1 cellular context compared by ENCODE assay signal in the genomic region with DNA sequence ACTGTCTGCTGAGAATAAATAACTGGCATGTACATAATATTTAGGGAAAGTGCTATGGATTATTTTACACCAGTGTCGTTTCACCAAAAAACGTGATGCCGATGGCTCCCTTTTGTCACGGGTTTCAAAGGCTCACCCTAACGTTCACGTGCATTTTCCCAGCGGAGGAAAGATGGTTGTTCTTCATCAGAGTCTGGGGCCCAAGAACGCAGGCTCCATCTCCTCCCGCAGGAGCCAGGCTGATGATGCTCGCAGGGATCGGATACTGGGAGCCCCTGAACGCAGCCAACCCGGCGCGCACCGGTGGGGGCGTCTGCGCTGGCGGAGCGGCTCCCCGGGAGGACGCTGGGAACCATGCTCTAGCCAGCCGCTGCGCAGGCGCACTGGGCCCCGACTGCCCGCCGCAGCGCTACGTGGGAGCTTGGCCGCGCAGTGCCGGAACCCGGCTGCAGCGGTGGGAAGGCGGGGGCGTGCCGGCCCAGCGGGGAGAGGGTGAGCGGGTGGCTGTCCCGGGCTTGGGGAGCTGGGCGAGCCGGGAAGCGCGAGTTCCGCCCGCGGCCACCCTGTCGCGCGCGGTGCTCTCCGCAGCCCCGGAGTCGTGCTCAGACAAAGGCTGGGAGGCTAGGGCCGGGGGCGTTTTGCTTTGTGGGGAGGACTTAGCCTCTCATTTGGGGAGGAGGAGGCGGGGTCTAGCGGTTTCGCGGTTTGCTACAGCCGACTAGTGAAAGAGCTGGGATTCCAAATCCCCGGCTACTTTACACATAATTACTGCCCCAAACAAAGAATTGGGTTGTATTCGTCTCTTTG.
TF ChIP-seq lines count a peak whose summit lies in the region.

Gene ZFP69B, plus strand, starts transcription at position 793 of the 807 bp plus-strand sequence. CDS start 486 bp downstream, outside the sequence.

TF ChIP-seq in HEK293, 187 proteins besides CTCF, POLR2A, EP300 and RAD21 (continued from another document and continues in another):
- TF ChIP-seq, protein P1, sequence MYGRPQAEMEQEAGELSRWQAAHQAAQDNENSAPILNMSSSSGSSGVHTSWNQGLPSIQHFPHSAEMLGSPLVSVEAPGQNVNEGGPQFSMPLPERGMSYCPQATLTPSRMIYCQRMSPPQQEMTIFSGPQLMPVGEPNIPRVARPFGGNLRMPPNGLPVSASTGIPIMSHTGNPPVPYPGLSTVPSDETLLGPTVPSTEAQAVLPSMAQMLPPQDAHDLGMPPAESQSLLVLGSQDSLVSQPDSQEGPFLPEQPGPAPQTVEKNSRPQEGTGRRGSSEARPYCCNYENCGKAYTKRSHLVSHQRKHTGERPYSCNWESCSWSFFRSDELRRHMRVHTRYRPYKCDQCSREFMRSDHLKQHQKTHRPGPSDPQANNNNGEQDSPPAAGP (tag by site-specific recombination; IDR thresholded peaks at IDR 0.05) = peak; percentile 15; the same call in 1 of the 2 replicates
- TF ChIP-seq MYNN (tag by site-specific recombination; IDR thresholded peaks at IDR 0.05; ENCODE audit: borderline replicate concordance) (no peak), RBAK (tag by site-specific recombination; IDR thresholded peaks at IDR 0.05) (no peak), ZFP69B (tag by site-specific recombination; IDR thresholded peaks at IDR 0.05) (no peak), HOXD13 (CRISPR knock-in tag; IDR thresholded peaks at IDR 0.05; ENCODE audit: borderline replicate concordance) (no peak), ZSCAN4 (tag by site-specific recombination; IDR thresholded peaks at IDR 0.05) (no peak), ZNF664 (tag by site-specific recombination; IDR thresholded peaks at IDR 0.05) (no peak), ZNF362 (tag by site-specific recombination; IDR thresholded peaks at IDR 0.05) (no peak), ZNF624 (tag by site-specific recombination; IDR thresholded peaks at IDR 0.05) (no peak), ZNF19 (tag by site-specific recombination; IDR thresholded peaks at IDR 0.05; ENCODE audit: low read depth) (no peak), ZBTB7A (tag by site-specific recombination; IDR thresholded peaks at IDR 0.05; ENCODE audit: low read depth) (no peak), ZNF610 (tag by site-specific recombination; IDR thresholded peaks at IDR 0.05; ENCODE audit: borderline replicate concordance) (peak; percentile 93; the same call in 1 of the 2 replicates), ZNF146 (tag by site-specific recombination; IDR thresholded peaks at IDR 0.05) (no peak), ZNF266 (tag by site-specific recombination; IDR thresholded peaks at IDR 0.05; ENCODE audit: low read depth) (no peak), ZNF433 (tag by site-specific recombination; IDR thresholded peaks at IDR 0.05; ENCODE audit: low read depth) (no peak), ZNF341 (tag by site-specific recombination; IDR thresholded peaks at IDR 0.05; ENCODE audit: low read depth) (peak; percentile 86), ZNF366 (tag by site-specific recombination; conservative IDR thresholded peaks at IDR 0.05) (no peak), ZNF510 (tag by site-specific recombination; IDR thresholded peaks at IDR 0.05; ENCODE audit: insufficient replicate concordance) (no peak), YY1 (tag by site-specific recombination; IDR thresholded peaks at IDR 0.05) (peak; percentile 51), ZNF785 (tag by site-specific recombination; IDR thresholded peaks at IDR 0.05) (no peak), ZBTB11 (tag by site-specific recombination; conservative IDR thresholded peaks at IDR 0.05; ENCODE audit: low read depth) (peak; percentile 47), FEZF1 (tag by site-specific recombination; IDR thresholded peaks at IDR 0.05) (no peak), ZNF248 (tag by site-specific recombination; IDR thresholded peaks at IDR 0.05) (no peak), SALL2 (tag by site-specific recombination; IDR thresholded peaks at IDR 0.05; ENCODE audit: borderline replicate concordance) (no peak), ZNF677 (tag by site-specific recombination; IDR thresholded peaks at IDR 0.05) (no peak), HOXC10 (CRISPR knock-in tag; IDR thresholded peaks at IDR 0.05) (no peak), ZNF600 (tag by site-specific recombination; IDR thresholded peaks at IDR 0.05) (peak; percentile 94), ZNF623 (tag by site-specific recombination; IDR thresholded peaks at IDR 0.05) (0 out of 2 replicates have a peak, but pooled peaks have one; percentile 5), ZNF626 (tag by site-specific recombination; IDR thresholded peaks at IDR 0.05) (no peak), ZNF112 (tag by site-specific recombination; IDR thresholded peaks at IDR 0.05) (no peak), OSR2 (tag by site-specific recombination; IDR thresholded peaks at IDR 0.05) (no peak; the same call in 1 of the 2 replicates), ZBTB48 (tag by site-specific recombination; IDR thresholded peaks at IDR 0.05) (peak; percentile 93)
- TF ChIP-seq, protein P2, sequence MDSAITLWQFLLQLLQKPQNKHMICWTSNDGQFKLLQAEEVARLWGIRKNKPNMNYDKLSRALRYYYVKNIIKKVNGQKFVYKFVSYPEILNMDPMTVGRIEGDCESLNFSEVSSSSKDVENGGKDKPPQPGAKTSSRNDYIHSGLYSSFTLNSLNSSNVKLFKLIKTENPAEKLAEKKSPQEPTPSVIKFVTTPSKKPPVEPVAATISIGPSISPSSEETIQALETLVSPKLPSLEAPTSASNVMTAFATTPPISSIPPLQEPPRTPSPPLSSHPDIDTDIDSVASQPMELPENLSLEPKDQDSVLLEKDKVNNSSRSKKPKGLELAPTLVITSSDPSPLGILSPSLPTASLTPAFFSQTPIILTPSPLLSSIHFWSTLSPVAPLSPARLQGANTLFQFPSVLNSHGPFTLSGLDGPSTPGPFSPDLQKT (IDR thresholded peaks at IDR 0.05; ENCODE audit: borderline replicate concordance, low read depth, low read length) = no peak
- TF ChIP-seq, protein P3, sequence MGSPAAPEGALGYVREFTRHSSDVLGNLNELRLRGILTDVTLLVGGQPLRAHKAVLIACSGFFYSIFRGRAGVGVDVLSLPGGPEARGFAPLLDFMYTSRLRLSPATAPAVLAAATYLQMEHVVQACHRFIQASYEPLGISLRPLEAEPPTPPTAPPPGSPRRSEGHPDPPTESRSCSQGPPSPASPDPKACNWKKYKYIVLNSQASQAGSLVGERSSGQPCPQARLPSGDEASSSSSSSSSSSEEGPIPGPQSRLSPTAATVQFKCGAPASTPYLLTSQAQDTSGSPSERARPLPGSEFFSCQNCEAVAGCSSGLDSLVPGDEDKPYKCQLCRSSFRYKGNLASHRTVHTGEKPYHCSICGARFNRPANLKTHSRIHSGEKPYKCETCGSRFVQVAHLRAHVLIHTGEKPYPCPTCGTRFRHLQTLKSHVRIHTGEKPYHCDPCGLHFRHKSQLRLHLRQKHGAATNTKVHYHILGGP (tag by site-specific recombination; IDR thresholded peaks at IDR 0.05) = no peak
- TF ChIP-seq, protein P4, sequence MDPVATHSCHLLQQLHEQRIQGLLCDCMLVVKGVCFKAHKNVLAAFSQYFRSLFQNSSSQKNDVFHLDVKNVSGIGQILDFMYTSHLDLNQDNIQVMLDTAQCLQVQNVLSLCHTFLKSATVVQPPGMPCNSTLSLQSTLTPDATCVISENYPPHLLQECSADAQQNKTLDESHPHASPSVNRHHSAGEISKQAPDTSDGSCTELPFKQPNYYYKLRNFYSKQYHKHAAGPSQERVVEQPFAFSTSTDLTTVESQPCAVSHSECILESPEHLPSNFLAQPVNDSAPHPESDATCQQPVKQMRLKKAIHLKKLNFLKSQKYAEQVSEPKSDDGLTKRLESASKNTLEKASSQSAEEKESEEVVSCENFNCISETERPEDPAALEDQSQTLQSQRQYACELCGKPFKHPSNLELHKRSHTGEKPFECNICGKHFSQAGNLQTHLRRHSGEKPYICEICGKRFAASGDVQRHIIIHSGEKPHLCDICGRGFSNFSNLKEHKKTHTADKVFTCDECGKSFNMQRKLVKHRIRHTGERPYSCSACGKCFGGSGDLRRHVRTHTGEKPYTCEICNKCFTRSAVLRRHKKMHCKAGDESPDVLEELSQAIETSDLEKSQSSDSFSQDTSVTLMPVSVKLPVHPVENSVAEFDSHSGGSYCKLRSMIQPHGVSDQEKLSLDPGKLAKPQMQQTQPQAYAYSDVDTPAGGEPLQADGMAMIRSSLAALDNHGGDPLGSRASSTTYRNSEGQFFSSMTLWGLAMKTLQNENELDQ (tag by site-specific recombination; IDR thresholded peaks at IDR 0.05; ENCODE audit: low read depth) = no peak
- TF ChIP-seq, protein P5, sequence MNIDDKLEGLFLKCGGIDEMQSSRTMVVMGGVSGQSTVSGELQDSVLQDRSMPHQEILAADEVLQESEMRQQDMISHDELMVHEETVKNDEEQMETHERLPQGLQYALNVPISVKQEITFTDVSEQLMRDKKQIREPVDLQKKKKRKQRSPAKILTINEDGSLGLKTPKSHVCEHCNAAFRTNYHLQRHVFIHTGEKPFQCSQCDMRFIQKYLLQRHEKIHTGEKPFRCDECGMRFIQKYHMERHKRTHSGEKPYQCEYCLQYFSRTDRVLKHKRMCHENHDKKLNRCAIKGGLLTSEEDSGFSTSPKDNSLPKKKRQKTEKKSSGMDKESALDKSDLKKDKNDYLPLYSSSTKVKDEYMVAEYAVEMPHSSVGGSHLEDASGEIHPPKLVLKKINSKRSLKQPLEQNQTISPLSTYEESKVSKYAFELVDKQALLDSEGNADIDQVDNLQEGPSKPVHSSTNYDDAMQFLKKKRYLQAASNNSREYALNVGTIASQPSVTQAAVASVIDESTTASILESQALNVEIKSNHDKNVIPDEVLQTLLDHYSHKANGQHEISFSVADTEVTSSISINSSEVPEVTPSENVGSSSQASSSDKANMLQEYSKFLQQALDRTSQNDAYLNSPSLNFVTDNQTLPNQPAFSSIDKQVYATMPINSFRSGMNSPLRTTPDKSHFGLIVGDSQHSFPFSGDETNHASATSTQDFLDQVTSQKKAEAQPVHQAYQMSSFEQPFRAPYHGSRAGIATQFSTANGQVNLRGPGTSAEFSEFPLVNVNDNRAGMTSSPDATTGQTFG (tag by site-specific recombination; IDR thresholded peaks at IDR 0.05; ENCODE audit: borderline replicate concordance) = no peak
- TF ChIP-seq, protein P6, sequence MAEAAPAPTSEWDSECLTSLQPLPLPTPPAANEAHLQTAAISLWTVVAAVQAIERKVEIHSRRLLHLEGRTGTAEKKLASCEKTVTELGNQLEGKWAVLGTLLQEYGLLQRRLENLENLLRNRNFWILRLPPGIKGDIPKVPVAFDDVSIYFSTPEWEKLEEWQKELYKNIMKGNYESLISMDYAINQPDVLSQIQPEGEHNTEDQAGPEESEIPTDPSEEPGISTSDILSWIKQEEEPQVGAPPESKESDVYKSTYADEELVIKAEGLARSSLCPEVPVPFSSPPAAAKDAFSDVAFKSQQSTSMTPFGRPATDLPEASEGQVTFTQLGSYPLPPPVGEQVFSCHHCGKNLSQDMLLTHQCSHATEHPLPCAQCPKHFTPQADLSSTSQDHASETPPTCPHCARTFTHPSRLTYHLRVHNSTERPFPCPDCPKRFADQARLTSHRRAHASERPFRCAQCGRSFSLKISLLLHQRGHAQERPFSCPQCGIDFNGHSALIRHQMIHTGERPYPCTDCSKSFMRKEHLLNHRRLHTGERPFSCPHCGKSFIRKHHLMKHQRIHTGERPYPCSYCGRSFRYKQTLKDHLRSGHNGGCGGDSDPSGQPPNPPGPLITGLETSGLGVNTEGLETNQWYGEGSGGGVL (tag by site-specific recombination; IDR thresholded peaks at IDR 0.05) = peak; percentile 57
- TF ChIP-seq, protein P7, sequence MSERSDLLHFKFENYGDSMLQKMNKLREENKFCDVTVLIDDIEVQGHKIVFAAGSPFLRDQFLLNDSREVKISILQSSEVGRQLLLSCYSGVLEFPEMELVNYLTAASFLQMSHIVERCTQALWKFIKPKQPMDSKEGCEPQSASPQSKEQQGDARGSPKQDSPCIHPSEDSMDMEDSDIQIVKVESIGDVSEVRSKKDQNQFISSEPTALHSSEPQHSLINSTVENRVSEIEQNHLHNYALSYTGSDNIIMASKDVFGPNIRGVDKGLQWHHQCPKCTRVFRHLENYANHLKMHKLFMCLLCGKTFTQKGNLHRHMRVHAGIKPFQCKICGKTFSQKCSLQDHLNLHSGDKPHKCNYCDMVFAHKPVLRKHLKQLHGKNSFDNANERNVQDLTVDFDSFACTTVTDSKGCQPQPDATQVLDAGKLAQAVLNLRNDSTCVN (tag by site-specific recombination; optimal IDR thresholded peaks at IDR 0.05) = peak; percentile 96
